Comparison of ENCODE assay signal across 19 cellular contexts in the genomic region with DNA sequence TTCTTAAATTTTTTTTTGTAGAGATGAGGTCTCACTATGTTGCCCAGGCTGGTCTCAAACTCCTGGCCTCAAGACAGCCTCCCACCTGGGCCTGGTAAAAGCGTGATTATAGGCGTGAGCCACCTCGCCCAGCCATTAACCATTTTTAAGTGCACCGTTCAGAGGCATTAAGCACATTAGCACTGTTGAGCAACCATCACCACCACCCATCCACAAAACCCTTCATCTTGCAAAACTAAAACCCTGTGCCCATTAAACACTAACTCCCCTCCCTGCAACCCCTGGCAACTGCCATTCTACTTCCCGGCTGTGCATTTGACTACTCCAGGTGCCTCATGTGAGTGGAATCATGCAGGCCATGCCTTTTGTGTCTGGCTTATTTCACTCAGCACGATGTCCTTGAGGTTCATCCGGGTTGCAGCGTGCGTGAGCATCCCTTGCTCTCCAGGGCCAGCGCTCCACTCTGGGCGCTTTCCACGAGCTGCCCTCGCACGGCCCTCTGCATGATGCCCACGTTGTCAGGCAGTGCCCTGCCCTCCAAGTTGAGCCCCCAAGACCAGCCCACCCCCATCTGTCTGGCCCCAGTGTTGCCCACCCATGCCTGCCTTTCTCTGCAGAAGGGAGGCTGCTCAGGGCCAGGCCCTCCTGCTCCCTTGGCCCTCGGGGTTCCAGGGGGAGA.
"Had no signal": no experiment of that assay in that cellular context is flagged by ENCODE, and none has a peak within 500 bp of the region (broad histone marks: within the 10 kb centered on the region; RNA-seq: fewer than 3 reads in every experiment).

No MANE protein-coding gene starts in this region.

- H3K4me1 ChIP-seq: uterus had no signal

- H3K9me3 ChIP-seq: lower lobe of right lung, uterus had no signal

- H3K36me3 ChIP-seq: lower lobe of right lung, tibial nerve, uterus had no signal

- ATAC-seq: activated CD8-positive, alpha-beta T cell treated with anti-CD3 and anti-CD28 coated beads for 36 hours; activated naive CD8-positive, alpha-beta T cell treated with anti-CD3 and anti-CD28 coated beads, Interleukin-2, amount 50 U/mL, for 24 hours; lower lobe of right lung; natural killer cell had no signal

- H3K27ac ChIP-seq: lower lobe of right lung, parathyroid adenoma, tibial nerve, uterus had no signal

- DNase-seq: activated B cell treated with CpG ODN at 0.5 μM for 24 hours; activated CD4-positive, alpha-beta T cell treated with anti-CD3 and anti-CD28 coated beads for 4 hours; activated CD8-positive, alpha-beta T cell treated with anti-CD3 and anti-CD28 coated beads for 36 hours; activated naive CD4-positive, alpha-beta T cell treated with anti-CD3 and anti-CD28 coated beads for 36 hours; activated naive CD8-positive, alpha-beta T cell treated with anti-CD3 and anti-CD28 coated beads, Interleukin-2, amount 50 U/mL, for 24 hours; activated T-cell treated with anti-CD3 and anti-CD28 coated beads, Interleukin-2, amount 50 U/mL, for 1 hour; aorta; cortex of kidney; erythroblast; foreskin melanocyte; hypothalamus; islet precursor cell; lower lobe of right lung; natural killer cell; stimulated activated naive CD4-positive, alpha-beta T cell; substantia nigra; uterus had no signal

- H3K9ac ChIP-seq: parathyroid adenoma had no signal

- H2AFZ ChIP-seq: parathyroid adenoma had no signal

- H3K4me3 ChIP-seq: lower lobe of right lung, tibial nerve, uterus had no signal

- H3K27me3 ChIP-seq: uterus had no signal
